In the genomic region with DNA sequence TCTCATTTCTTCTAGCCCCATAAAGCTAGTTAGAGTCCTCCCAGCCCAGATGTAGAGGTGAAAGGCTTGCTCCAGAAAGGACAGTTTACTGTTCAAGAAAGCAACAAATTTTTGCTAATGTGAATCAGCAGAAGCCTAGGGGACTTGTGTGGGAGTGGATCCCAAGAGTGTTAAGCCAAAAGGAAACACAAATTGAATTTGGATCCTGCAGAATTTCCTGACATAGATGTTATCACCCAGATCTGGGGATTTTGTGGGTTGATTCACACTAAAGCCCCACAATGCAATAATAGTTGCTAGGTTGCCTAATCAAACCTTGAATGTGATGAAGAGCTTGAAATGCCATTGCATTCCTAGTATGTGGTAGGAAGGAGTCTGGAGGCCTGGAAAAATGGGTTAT, we compare ENCODE assay signal across 1 cellular context.
A peak's percentile ranks its signal among the peaks of the same experiment; 100 is the strongest.
TF ChIP-seq lines count a peak whose summit lies in the region.

No MANE protein-coding gene starts in this region.

TF ChIP-seq in IMR-90, 13 proteins besides CTCF, POLR2A, EP300 and RAD21:
- TF ChIP-seq CEBPB (IDR thresholded peaks at IDR 0.05; ENCODE audit: low read depth, low read length) (peak; percentile 55), RCOR1 (IDR thresholded peaks at IDR 0.05; ENCODE audit: insufficient replicate concordance, low read length) (no peak)
